ENCODE assay signal across 18 cellular contexts in the genomic region with DNA sequence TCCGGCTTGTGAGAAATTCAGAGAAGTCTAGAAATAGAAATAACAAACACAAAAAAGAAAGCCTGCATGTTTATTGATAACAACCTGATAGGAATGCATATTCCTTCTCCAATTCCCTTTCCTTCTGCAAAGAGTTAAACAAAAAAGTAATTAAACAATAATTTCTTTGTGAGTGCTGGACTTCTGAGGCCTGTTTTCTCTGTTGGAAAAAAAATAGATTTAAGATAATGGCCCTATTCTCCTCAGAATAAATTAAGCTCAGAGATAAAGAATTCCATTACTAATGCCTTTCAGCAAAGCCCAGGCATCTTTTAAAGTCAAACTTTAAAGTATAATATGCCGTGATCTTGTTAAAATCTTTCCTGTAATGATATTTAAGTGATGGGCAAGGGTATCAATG.
DNase-seq lines count a peak whose midpoint lies in the region; ATAC-seq lines count a peak whose summit lies in the region.
"Had no signal": no experiment of that assay in that cellular context is flagged by ENCODE, and none has a peak within 500 bp of the region (broad histone marks: within the 10 kb centered on the region; RNA-seq: fewer than 3 reads in every experiment).

No MANE protein-coding gene starts in this region.

- peak overlapping the region; percentile 42 for H3K27ac ChIP-seq in caudate nucleus (ENCODE audit: low read depth, low read length)
- H3K27ac ChIP-seq: BLaER1 treated with 17β-estradiol and CSF1 and Interleukin-3, amounts not matched to agents 10 nM and 100 nM had no signal

- DNase-seq in caudate nucleus (lab: John Stamatoyannopoulos, UW) (no peak), foreskin melanocyte (peak; percentile 47), pons (ENCODE audit: low spot score) (peak; percentile 69), NCI-H748 (lab: John Stamatoyannopoulos, UW; ENCODE audit: unreplicated experiment) (no peak)
- DNase-seq in effector CD4-positive, alpha-beta T cell, result no peak
- DNase-seq: Caco-2; CD4-positive, CD25-positive, alpha-beta regulatory T cell; CD8-positive, alpha-beta memory T cell; DMS153; DMS79; GDM1; GOT3; H7; HFFc6; IMR-90 had no signal

- no peak for ATAC-seq in HG02973 (IDR thresholded peaks at IDR 0.05; ENCODE audit: unreplicated experiment)
- ATAC-seq: HCT116 had no signal

Comparison
In these comparisons a context has a peak if more than half of its experiments do, and no peak if none do; other contexts are left out.
1. DNase-seq: peak in foreskin melanocyte (single experiment) and pons (single experiment); none in caudate nucleus (0 of 61), effector CD4-positive, alpha-beta T cell (single experiment) and NCI-H748 (single experiment).